Comparison of ENCODE assay signal across 1 cellular context in the genomic region with DNA sequence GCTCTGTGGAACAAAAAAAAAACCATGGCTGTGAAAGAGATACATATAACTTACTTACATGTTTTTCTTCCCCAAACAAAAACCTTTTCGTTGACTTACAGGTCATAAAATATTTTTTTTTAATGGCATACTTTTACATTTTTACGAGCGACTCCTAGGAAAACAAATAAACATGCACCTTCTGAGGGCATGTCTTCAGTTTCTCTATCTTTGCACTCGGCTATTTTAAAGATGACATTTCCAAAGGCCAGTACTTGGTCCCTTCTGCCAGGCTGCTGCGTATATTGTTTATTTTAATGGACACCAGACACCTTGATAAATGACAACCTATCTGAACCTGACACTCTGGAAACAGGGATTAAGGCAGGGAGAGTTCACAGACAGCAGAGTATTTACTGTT.
TF ChIP-seq lines count a peak whose summit lies in the region.

No MANE protein-coding gene starts in this region.

TF ChIP-seq in HepG2, 621 proteins besides CTCF, POLR2A, EP300 and RAD21 (continued from another document):
- TF ChIP-seq, protein P1, sequence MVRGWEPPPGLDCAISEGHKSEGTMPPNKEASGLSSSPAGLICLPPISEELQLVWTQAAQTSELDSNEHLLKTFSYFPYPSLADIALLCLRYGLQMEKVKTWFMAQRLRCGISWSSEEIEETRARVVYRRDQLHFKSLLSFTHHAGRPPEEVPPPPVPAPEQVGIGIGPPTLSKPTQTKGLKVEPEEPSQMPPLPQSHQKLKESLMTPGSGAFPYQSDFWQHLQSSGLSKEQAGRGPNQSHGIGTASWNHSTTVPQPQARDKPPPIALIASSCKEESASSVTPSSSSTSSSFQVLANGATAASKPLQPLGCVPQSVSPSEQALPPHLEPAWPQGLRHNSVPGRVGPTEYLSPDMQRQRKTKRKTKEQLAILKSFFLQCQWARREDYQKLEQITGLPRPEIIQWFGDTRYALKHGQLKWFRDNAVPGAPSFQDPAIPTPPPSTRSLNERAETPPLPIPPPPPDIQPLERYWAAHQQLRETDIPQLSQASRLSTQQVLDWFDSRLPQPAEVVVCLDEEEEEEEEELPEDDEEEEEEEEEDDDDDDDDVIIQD (CRISPR knock-in tag; IDR thresholded peaks at IDR 0.05; ENCODE audit: low read depth) = no peak
- no peak for TF ChIP-seq RORA (CRISPR knock-in tag; IDR thresholded peaks at IDR 0.05)
- TF ChIP-seq, protein P2, sequence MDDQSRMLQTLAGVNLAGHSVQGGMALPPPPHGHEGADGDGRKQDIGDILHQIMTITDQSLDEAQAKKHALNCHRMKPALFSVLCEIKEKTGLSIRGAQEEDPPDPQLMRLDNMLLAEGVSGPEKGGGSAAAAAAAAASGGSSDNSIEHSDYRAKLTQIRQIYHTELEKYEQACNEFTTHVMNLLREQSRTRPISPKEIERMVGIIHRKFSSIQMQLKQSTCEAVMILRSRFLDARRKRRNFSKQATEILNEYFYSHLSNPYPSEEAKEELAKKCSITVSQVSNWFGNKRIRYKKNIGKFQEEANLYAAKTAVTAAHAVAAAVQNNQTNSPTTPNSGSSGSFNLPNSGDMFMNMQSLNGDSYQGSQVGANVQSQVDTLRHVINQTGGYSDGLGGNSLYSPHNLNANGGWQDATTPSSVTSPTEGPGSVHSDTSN (CRISPR knock-in tag; IDR thresholded peaks at IDR 0.05; ENCODE audit: borderline replicate concordance) = peak; percentile 49; the same call in 1 of the 2 replicates
